ENCODE assay signal across 9 cellular contexts in the genomic region with DNA sequence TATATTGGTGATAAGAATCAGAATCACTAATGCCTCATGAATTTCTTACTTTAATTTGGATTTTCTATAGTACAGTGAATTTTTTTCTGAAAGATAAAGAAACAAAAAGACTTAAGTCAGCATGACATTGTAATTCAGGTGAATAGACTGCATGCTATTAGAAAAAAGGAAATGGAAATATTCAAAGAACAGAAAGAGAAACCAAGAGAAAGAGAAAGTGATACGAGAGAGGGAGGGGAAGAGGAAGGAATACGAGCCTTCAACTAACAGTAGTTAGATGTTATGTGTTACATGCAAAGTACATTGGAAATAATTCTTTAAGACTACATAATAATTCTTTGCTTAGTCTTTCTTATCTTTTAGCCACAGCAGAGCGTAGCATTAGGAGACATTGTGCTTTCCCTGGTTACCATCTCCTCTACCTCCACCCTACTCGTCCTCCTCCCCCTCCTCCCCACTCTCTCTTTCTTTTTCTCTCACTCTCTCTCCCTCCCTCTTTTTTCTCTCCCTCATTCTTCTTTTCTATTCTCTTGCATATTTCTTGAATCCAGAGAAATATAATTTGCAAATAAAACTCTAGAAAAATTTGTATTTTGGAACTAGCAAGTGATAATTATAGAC. TPM values are rescaled to one million over a fixed set of nuclear protein-coding genes. Genes with fewer than 3 reads are reported as not detected.
DNase-seq lines count a peak whose midpoint lies in the region; ATAC-seq, FAIRE-seq and TF ChIP-seq lines count a peak whose summit lies in the region.
"Had no signal": no experiment of that assay in that cellular context is flagged by ENCODE, and none has a peak within 500 bp of the region (broad histone marks: within the 10 kb centered on the region; RNA-seq: fewer than 3 reads in every experiment).

No MANE protein-coding gene starts in this region.

- H3K27me3 ChIP-seq in endothelial cell of umbilical vein (ENCODE audit: control insufficient read depth in 2 of 2, insufficient read depth in 2 of 2, low read length in 2 of 2) (no peaks in the 10 kb centered on the region), H7 (ENCODE audit: control insufficient read depth, insufficient read depth, low read length) (no peaks in the 10 kb centered on the region)
- H3K27me3 ChIP-seq: cardiac muscle cell had no signal

- no peaks in the 10 kb centered on the region for H3K79me2 ChIP-seq in endothelial cell of umbilical vein (ENCODE audit: control insufficient read depth, insufficient read depth, low read length)

- H4K20me1 ChIP-seq in endothelial cell of umbilical vein (replicated peaks; ENCODE audit: control insufficient read depth, extremely low read depth, insufficient read depth, low read length), result no peaks in the 10 kb centered on the region

- ATAC-seq in GM19463 (IDR thresholded peaks at IDR 0.05; ENCODE audit: unreplicated experiment) (peak; percentile 96), HG03442 (IDR thresholded peaks at IDR 0.05; ENCODE audit: unreplicated experiment) (peak; percentile 99), mucosa of descending colon (no peak)

- POLR2A ChIA-PET in endothelial cell of umbilical vein (lab: Charles Lee), result no interaction called here

- CTCF ChIA-PET in endothelial cell of umbilical vein (lab: Charles Lee), result no interaction called here

- no peaks in the 10 kb centered on the region for H3K9me1 ChIP-seq in endothelial cell of umbilical vein (replicated peaks; ENCODE audit: control insufficient read depth, extremely low read depth, insufficient read depth, low read length)

- H3K9me3 ChIP-seq in endothelial cell of umbilical vein (replicated peaks; ENCODE audit: control insufficient read depth, insufficient read depth, low read length) (no peaks in the 10 kb centered on the region), mucosa of descending colon (peaks cover 8% of the 10 kb centered on the region)

- H3K4me1 ChIP-seq in endothelial cell of umbilical vein (ENCODE audit: control insufficient read depth, extremely low read depth, insufficient read depth, low read length), result no peaks in the 10 kb centered on the region
- H3K4me1 ChIP-seq in mucosa of descending colon (ENCODE audit: low read depth), result no peaks in the 10 kb centered on the region

- H3K27ac ChIP-seq in endothelial cell of umbilical vein (ENCODE audit: insufficient read depth, low read depth, low read length), result no peak overlapping the region
- H3K27ac ChIP-seq: cardiac muscle cell had no signal

- TF ChIP-seq CTCF in endothelial cell of umbilical vein (IDR thresholded peaks at IDR 0.05; ENCODE audit: extremely low read depth in 1 of 2, insufficient read depth in 1 of 2, low read depth in 1 of 2, low read length in 2 of 2) (no peak), mucosa of descending colon (IDR thresholded peaks at IDR 0.05) (no peak)

- DNase-seq in EL, result peak; percentile 24
- DNase-seq in endothelial cell of umbilical vein (ENCODE audit: low read depth, low spot score), result peak; percentile 13
- DNase-seq in mucosa of descending colon, result no peak
- no peak for DNase-seq in H7
- no peak for DNase-seq in Ammon's horn (ENCODE audit: low spot score)
- no peak for DNase-seq in NCI-H2196 treated with DMSO at 0.1 percent for 48 hours (lab: John Stamatoyannopoulos, UW; ENCODE audit: unreplicated experiment)

- no peak for FAIRE-seq in endothelial cell of umbilical vein (lab: Jason Lieb, UNC)

- peak overlapping the region; percentile 36 for H2AFZ ChIP-seq in endothelial cell of umbilical vein (ENCODE audit: low read depth, low read length)

- H3K4me3 ChIP-seq in endothelial cell of umbilical vein (replicated peaks in 1 of 3; ENCODE audit: insufficient read depth in 1 of 3, low read depth in 1 of 3, low read length in 3 of 3) (peak overlapping the region; percentile 20 to 76 (median 27)), mucosa of descending colon (no peak overlapping the region), H7 (ENCODE audit: insufficient read depth, low read depth, low read length) (no peak overlapping the region)
- H3K4me3 ChIP-seq: cardiac muscle cell had no signal

- intact Hi-C loops in endothelial cell of umbilical vein (cut with micrococcal nuclease) (loop anchor here (1.0 kb wide), 1 partner anchor 174 kb away; no protein-coding TSS in a partner anchor), mucosa of descending colon (cut with DNase I, micrococcal nuclease) (no loop called here)

- no TSS peak for BruUV-seq in endothelial cell of umbilical vein (replicated peaks; lab: Mats Ljungman, UMichigan)

- no peak overlapping the region for H3K9ac ChIP-seq in endothelial cell of umbilical vein (replicated peaks; ENCODE audit: extremely low read depth, insufficient read depth, low read length)

- H3K36me3 ChIP-seq in endothelial cell of umbilical vein (ENCODE audit: control insufficient read depth in 2 of 2, extremely low read depth in 1 of 2, insufficient read depth in 2 of 2, low read length in 2 of 2) (no peaks in the 10 kb centered on the region), mucosa of descending colon (ENCODE audit: low read depth) (no peaks in the 10 kb centered on the region), H7 (replicated peaks; ENCODE audit: control insufficient read depth, insufficient read depth, low read length) (no peaks in the 10 kb centered on the region)
- H3K36me3 ChIP-seq: cardiac muscle cell had no signal

- TF ChIP-seq POLR2A in endothelial cell of umbilical vein (IDR thresholded peaks at IDR 0.05; ENCODE audit: low read depth, low read length), result no peak

- dilution Hi-C loops in endothelial cell of umbilical vein (cut with MboI; ENCODE audit: extremely low pct_ligation_motif_present, low sequenced_read_pairs), result no loop called here

- peak overlapping the region; percentile 82 for H3K4me2 ChIP-seq in endothelial cell of umbilical vein (ENCODE audit: insufficient read depth, low read length)

TF ChIP-seq in endothelial cell of umbilical vein, 7 proteins besides CTCF, POLR2A, EP300 and RAD21:
- no peak for TF ChIP-seq EZH2 (IDR thresholded peaks at IDR 0.05; ENCODE audit: borderline replicate concordance, low read depth, low read length, severe bottlenecking)
- TF ChIP-seq POLR2AphosphoS5 (IDR thresholded peaks at IDR 0.05; ENCODE audit: insufficient read depth, low read depth, low read length), result no peak
- TF ChIP-seq, protein P1, sequence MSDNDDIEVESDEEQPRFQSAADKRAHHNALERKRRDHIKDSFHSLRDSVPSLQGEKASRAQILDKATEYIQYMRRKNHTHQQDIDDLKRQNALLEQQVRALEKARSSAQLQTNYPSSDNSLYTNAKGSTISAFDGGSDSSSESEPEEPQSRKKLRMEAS (IDR thresholded peaks at IDR 0.05; ENCODE audit: insufficient read depth, insufficient read length), result no peak
- no peak for TF ChIP-seq MYC (IDR thresholded peaks at IDR 0.05; ENCODE audit: low read depth, low read length)
- no peak for TF ChIP-seq GATA2 (IDR thresholded peaks at IDR 0.05; ENCODE audit: insufficient read depth, insufficient read length, low read depth, low read length)
- no peak for TF ChIP-seq FOS (IDR thresholded peaks at IDR 0.05; ENCODE audit: borderline replicate concordance, insufficient read depth, low read length)
- no peak for TF ChIP-seq JUN (IDR thresholded peaks at IDR 0.05; ENCODE audit: borderline replicate concordance, insufficient read depth, insufficient read length, low read depth)

RNA-seq across cellular contexts. Expression of gene ADGRL4, which starts 46.4 kb away (rescaled TPM):
- 143 and 205 TPM in 2 replicates for total RNA-seq in endothelial cell of umbilical vein
- polyA plus RNA-seq in endothelial cell of umbilical vein, result 120 and 140 TPM in 2 replicates
- 98.2 and 113 TPM in 2 replicates for polyA plus RNA-seq in endothelial cell of umbilical vein (2011; cell fraction: cytosol; rRNA removed)
- 61.6 and 91.1 TPM in 2 replicates for polyA plus RNA-seq in endothelial cell of umbilical vein (2011; cell fraction: nucleus; rRNA removed)
- 118 and 169 TPM in 2 replicates for polyA plus RNA-seq in endothelial cell of umbilical vein (2012)
- 241 and 249 TPM in 2 replicates for polyA minus RNA-seq in endothelial cell of umbilical vein
- polyA minus RNA-seq in endothelial cell of umbilical vein (2011; cell fraction: cytosol; rRNA and poly(A)+ RNA removed), result not detected
- polyA minus RNA-seq in endothelial cell of umbilical vein (2011; cell fraction: nucleus; rRNA and poly(A)+ RNA removed), result 65.3 and 97.1 TPM in 2 replicates
- total RNA-seq in mucosa of descending colon, result 1 to 10 TPM; 1.7 to 5.3 (median 4.6) TPM
- total RNA-seq in H7 (2014; rRNA removed; shearing (Covaris generic)), result 0.07 TPM in 1 of 2 replicates, not detected in the other

Comparison
In these comparisons a context has a peak if more than half of its experiments do, and no peak if none do; other contexts are left out.
1. DNase-seq: peak in EL (single experiment) and endothelial cell of umbilical vein (single experiment); none in mucosa of descending colon (0 of 3), H7 (single experiment), Ammon's horn (single experiment) and NCI-H2196 treated with DMSO at 0.1 percent for 48 hours (single experiment).
2. H3K4me3 ChIP-seq: peak in endothelial cell of umbilical vein (3 of 3); none in mucosa of descending colon (single experiment) and H7 (single experiment).
3. RNA of gene ADGRL4, which starts 46.4 kb away (total RNA-seq): 143 to 205 TPM in endothelial cell of umbilical vein; 1.7 to 5.3 TPM in mucosa of descending colon and 0.07 TPM in H7; every median in the first group is over 10 times any median in the second.